Comparison of ENCODE assay signal across 32 cellular contexts in genomic region chr19:54708781-54709180, GRCh38. TPM values are rescaled to one million over a fixed set of nuclear protein-coding genes. Genes with fewer than 3 reads are reported as not detected.
A peak's percentile ranks its signal among the peaks of the same experiment; 100 is the strongest.
DNase-seq lines count a peak whose midpoint lies in the region; ATAC-seq and TF ChIP-seq lines count a peak whose summit lies in the region.
"Had no signal": no experiment of that assay in that cellular context is flagged by ENCODE, and none has a peak within 500 bp of the region (broad histone marks: within the 10 kb centered on the region; RNA-seq: fewer than 3 reads in every experiment).

No MANE protein-coding gene starts in this region.

- H3K27me3 Mint-ChIP-seq in activated naive CD8-positive, alpha-beta T cell treated with anti-CD3 and anti-CD28 coated beads, Interleukin-2, amount 10 ng/mL, durations not matched to agents 7 days and 5 days: peaks cover 5% of the 10 kb centered on the region
- peaks cover 22% of the 10 kb centered on the region for H3K27me3 Mint-ChIP-seq in activated naive CD8-positive, alpha-beta T cell treated with anti-CD3 and anti-CD28 coated beads for 36 hours

- no peaks in the 10 kb centered on the region for H3K36me3 Mint-ChIP-seq in activated naive CD8-positive, alpha-beta T cell treated with anti-CD3 and anti-CD28 coated beads, Interleukin-2, amount 10 ng/mL, durations not matched to agents 7 days and 5 days
- no peaks in the 10 kb centered on the region for H3K36me3 Mint-ChIP-seq in activated naive CD8-positive, alpha-beta T cell treated with anti-CD3 and anti-CD28 coated beads for 36 hours
- H3K36me3 Mint-ChIP-seq: activated naive CD4-positive, alpha-beta T cell treated with anti-CD3 and anti-CD28 coated beads, Interleukin-2, amount 50 U/mL, for 24 hours; CD8-positive, alpha-beta memory T cell had no signal

- ATAC-seq in activated naive CD8-positive, alpha-beta T cell treated with anti-CD3 and anti-CD28 coated beads, Interleukin-2, amount 10 ng/mL, durations not matched to agents 7 days and 5 days (ENCODE audit: low read depth): no peak
- ATAC-seq in upper lobe of right lung: peak; percentile 22
- ATAC-seq: gastroesophageal sphincter had no signal

- no peak for TF ChIP-seq CTCF in upper lobe of right lung (IDR thresholded peaks at IDR 0.05)

- no peak overlapping the region for H3K4me3 ChIP-seq in upper lobe of right lung
- H3K4me3 ChIP-seq: ascending aorta, gastroesophageal sphincter, left ventricle myocardium inferior, ovary, SJCRH30, smooth muscle cell had no signal

- H3K9me3 Mint-ChIP-seq in activated naive CD8-positive, alpha-beta T cell treated with anti-CD3 and anti-CD28 coated beads, Interleukin-2, amount 10 ng/mL, durations not matched to agents 7 days and 5 days: no peaks in the 10 kb centered on the region
- no peaks in the 10 kb centered on the region for H3K9me3 Mint-ChIP-seq in activated naive CD8-positive, alpha-beta T cell treated with anti-CD3 and anti-CD28 coated beads for 36 hours
- H3K9me3 Mint-ChIP-seq: activated naive CD4-positive, alpha-beta T cell treated with anti-CD3 and anti-CD28 coated beads, Interleukin-2, amount 50 U/mL, for 24 hours; dendritic cell treated with granulocyte-macrophage colony-stimulating factor and Interleukin-4, amounts not matched to agents 40 ng/mL and 50 ng/mL, for 4 days had no signal

- DNase-seq in DMS53 treated with DMSO at 0.1 percent for 48 hours (lab: John Stamatoyannopoulos, UW; ENCODE audit: unreplicated experiment) (peak; percentile 49), DMS53 (lab: John Stamatoyannopoulos, UW) (no peak), NCI-H2227 treated with DMSO at 0.1 percent for 48 hours (lab: John Stamatoyannopoulos, UW) (peak; percentile 48), NCI-H2227 (lab: John Stamatoyannopoulos, UW; ENCODE audit: unreplicated experiment) (no peak), upper lobe of right lung (no peak), head of caudate nucleus (no peak)
- DNase-seq in activated naive CD8-positive, alpha-beta T cell treated with anti-CD3 and anti-CD28 coated beads, Interleukin-2, amount 10 ng/mL, durations not matched to agents 7 days and 5 days: no peak
- no peak for DNase-seq in activated naive CD8-positive, alpha-beta T cell treated with anti-CD3 and anti-CD28 coated beads for 36 hours
- DNase-seq: activated CD4-positive, alpha-beta T cell treated with anti-CD3 and anti-CD28 coated beads for 48 hours; CD8-positive, alpha-beta memory T cell; EL; left ventricle myocardium inferior; NCI-H2081; NK-92 treated with Interleukin-12 subunit alpha and Interleukin-12 subunit beta, amount 100 ng/mL, for 24 hours; ovary; retina; SJCRH30; stimulated activated CD4-positive, alpha-beta T cell treated with anti-CD3 and anti-CD28 coated beads, Interleukin-2, amount 100 ng/mL, for 24 hours; substantia nigra; T-helper 1 cell had no signal

- H3K9me3 ChIP-seq in upper lobe of right lung: no peaks in the 10 kb centered on the region
- H3K9me3 ChIP-seq: ascending aorta, left ventricle myocardium inferior, ovary, SJCRH30 had no signal

- no peaks in the 10 kb centered on the region for H3K27me3 ChIP-seq in upper lobe of right lung
- H3K27me3 ChIP-seq: ascending aorta, ovary, SJCRH30 had no signal

- no peak overlapping the region for H3K27ac ChIP-seq in upper lobe of right lung
- H3K27ac ChIP-seq: ascending aorta, gastroesophageal sphincter, left ventricle myocardium inferior, ovary, SJCRH30 had no signal

- peak overlapping the region; percentile 51 for H3K4me3 Mint-ChIP-seq in activated naive CD8-positive, alpha-beta T cell treated with anti-CD3 and anti-CD28 coated beads, Interleukin-2, amount 10 ng/mL, durations not matched to agents 7 days and 5 days
- H3K4me3 Mint-ChIP-seq in activated naive CD8-positive, alpha-beta T cell treated with anti-CD3 and anti-CD28 coated beads for 36 hours: no peak overlapping the region
- H3K4me3 Mint-ChIP-seq: activated naive CD4-positive, alpha-beta T cell treated with anti-CD3 and anti-CD28 coated beads, Interleukin-2, amount 50 U/mL, for 24 hours; CD8-positive, alpha-beta memory T cell; dendritic cell treated with granulocyte-macrophage colony-stimulating factor and Interleukin-4, amounts not matched to agents 40 ng/mL and 50 ng/mL, for 4 days; mesothelial cell of epicardium; nephron had no signal

- no peaks in the 10 kb centered on the region for H3K4me1 ChIP-seq in upper lobe of right lung
- H3K4me1 ChIP-seq: ascending aorta, gastroesophageal sphincter, left ventricle myocardium inferior, SJCRH30 had no signal

- H3K36me3 ChIP-seq in upper lobe of right lung: no peaks in the 10 kb centered on the region
- H3K36me3 ChIP-seq: ascending aorta, gastroesophageal sphincter, left ventricle myocardium inferior, ovary, SJCRH30 had no signal

- POLR2A ChIA-PET in activated naive CD8-positive, alpha-beta T cell treated with anti-CD3 and anti-CD28 coated beads, Interleukin-2, amount 10 ng/mL, durations not matched to agents 7 days and 5 days (lab: Charles Lee): no interaction called here

- peaks cover 37% of the 10 kb centered on the region for H3K4me1 Mint-ChIP-seq in activated naive CD8-positive, alpha-beta T cell treated with anti-CD3 and anti-CD28 coated beads, Interleukin-2, amount 10 ng/mL, durations not matched to agents 7 days and 5 days
- peaks cover 3% of the 10 kb centered on the region for H3K4me1 Mint-ChIP-seq in activated naive CD8-positive, alpha-beta T cell treated with anti-CD3 and anti-CD28 coated beads for 36 hours
- H3K4me1 Mint-ChIP-seq: mesothelial cell of epicardium, nephron had no signal

- intact Hi-C loops in upper lobe of right lung (cut with DNase I) (no loop called here), head of caudate nucleus (cut with DNase I) (no loop called here)

- peak overlapping the region; percentile 78 for H3K27ac Mint-ChIP-seq in activated naive CD8-positive, alpha-beta T cell treated with anti-CD3 and anti-CD28 coated beads, Interleukin-2, amount 10 ng/mL, durations not matched to agents 7 days and 5 days
- no peak overlapping the region for H3K27ac Mint-ChIP-seq in activated naive CD8-positive, alpha-beta T cell treated with anti-CD3 and anti-CD28 coated beads for 36 hours
- H3K27ac Mint-ChIP-seq: activated naive CD4-positive, alpha-beta T cell treated with anti-CD3 and anti-CD28 coated beads, Interleukin-2, amount 50 U/mL, for 24 hours; dendritic cell treated with granulocyte-macrophage colony-stimulating factor and Interleukin-4, amounts not matched to agents 40 ng/mL and 50 ng/mL, for 4 days; mesothelial cell of epicardium; nephron had no signal

RNA-seq across cellular contexts. Expression of gene KIR3DL3, which starts 15.5 kb away (rescaled TPM):
- not detected for total RNA-seq in activated naive CD8-positive, alpha-beta T cell treated with anti-CD3 and anti-CD28 coated beads, Interleukin-2, amount 10 ng/mL, durations not matched to agents 7 days and 5 days
- total RNA-seq in activated naive CD8-positive, alpha-beta T cell treated with anti-CD3 and anti-CD28 coated beads for 36 hours: not detected
- total RNA-seq in upper lobe of right lung: not detected
- total RNA-seq: A172; ascending aorta; cardiac septum; CD8-positive, alpha-beta memory T cell; gastroesophageal sphincter; H1; left ventricle myocardium inferior; MCF 10A; mesothelial cell of epicardium; ovary; SJCRH30; smooth muscle cell; ureter had no signal

RNA-seq across cellular contexts. Expression of gene KIR2DL3, which starts 29.5 kb away (rescaled TPM):
- total RNA-seq in activated naive CD8-positive, alpha-beta T cell treated with anti-CD3 and anti-CD28 coated beads, Interleukin-2, amount 10 ng/mL, durations not matched to agents 7 days and 5 days: under 1 TPM in 1 of 2 experiments, not detected in 1; 0.20 TPM
- not detected for total RNA-seq in activated naive CD8-positive, alpha-beta T cell treated with anti-CD3 and anti-CD28 coated beads for 36 hours
- not detected for total RNA-seq in upper lobe of right lung
- total RNA-seq: A172, ascending aorta, cardiac septum, H1, left ventricle myocardium inferior, MCF 10A, mesothelial cell of epicardium, ovary, SJCRH30, smooth muscle cell, ureter had no signal

RNA-seq across cellular contexts. Expression of gene LILRB4, which starts 46.0 kb away (rescaled TPM):
- total RNA-seq in activated naive CD8-positive, alpha-beta T cell treated with anti-CD3 and anti-CD28 coated beads, Interleukin-2, amount 10 ng/mL, durations not matched to agents 7 days and 5 days: 1 to 10 TPM; 1.7 to 2.5 TPM
- not detected for total RNA-seq in activated naive CD8-positive, alpha-beta T cell treated with anti-CD3 and anti-CD28 coated beads for 36 hours
- total RNA-seq in upper lobe of right lung: 29.8 TPM
- total RNA-seq: A172, H1, MCF 10A, mesothelial cell of epicardium, SJCRH30, smooth muscle cell had no signal

Comparison
In these comparisons a context has a peak if more than half of its experiments do, and no peak if none do; other contexts are left out.
1. DNase-seq: peak in DMS53 treated with DMSO at 0.1 percent for 48 hours (single experiment) and NCI-H2227 treated with DMSO at 0.1 percent for 48 hours (single experiment); none in DMS53 (single experiment), NCI-H2227 (single experiment), activated naive CD8-positive, alpha-beta T cell treated with anti-CD3 and anti-CD28 coated beads, Interleukin-2, amount 10 ng/mL, durations not matched to agents 7 days and 5 days (single experiment), activated naive CD8-positive, alpha-beta T cell treated with anti-CD3 and anti-CD28 coated beads for 36 hours (single experiment), upper lobe of right lung (single experiment) and head of caudate nucleus (0 of 42).